ENCODE assay signal across 8 cellular contexts in genomic region chr22:29359469-29359868, GRCh38. TPM values are rescaled to one million over a fixed set of nuclear protein-coding genes. Genes with fewer than 3 reads are reported as not detected.
DNase-seq lines count a peak whose midpoint lies in the region; ATAC-seq and TF ChIP-seq lines count a peak whose summit lies in the region.

No MANE protein-coding gene starts in this region.

- TF ChIP-seq CTCF in GM13977 (IDR thresholded peaks at IDR 0.05; ENCODE audit: extremely low read depth, insufficient read depth, missing control alignments): peak; percentile 31

- DNase-seq in GM13977 (ENCODE audit: low spot score) (no peak), SJCRH30 (peak; percentile 67), fibroblast of peridontal ligament (ENCODE audit: extremely low read depth) (peak; percentile 51), trophoblast cell (peak; percentile 47 to 68), NCI-H1417 treated with DMSO at 0.1 percent for 48 hours (lab: John Stamatoyannopoulos, UW) (no peak)

- H3K36me3 ChIP-seq in SJCRH30 (peaks cover 11% of the 10 kb centered on the region), trophoblast cell (ENCODE audit: control insufficient read depth in 1 of 2, insufficient read depth in 2 of 2, low read length in 2 of 2) (peaks cover 26 to 30% of the 10 kb centered on the region in 2 experiments)

- H3K9me3 ChIP-seq in SJCRH30 (replicated peaks) (no peaks in the 10 kb centered on the region), trophoblast cell (ENCODE audit: insufficient read depth, low read depth, low read length) (peaks cover 2% of the 10 kb centered on the region)

- H3K9ac ChIP-seq in trophoblast cell (ENCODE audit: low read length): no peak overlapping the region

- H3K27ac ChIP-seq in SJCRH30 (no peak overlapping the region), trophoblast cell (ENCODE audit: low read depth, low read length) (no peak overlapping the region)

- WGBS in trophoblast cell (ENCODE audit: extremely low coverage, insufficient coverage, insufficient read length): no CpG with 5 or more reads among the region's 9 CpGs

- no peak overlapping the region for H2AK5ac ChIP-seq in trophoblast cell (ENCODE audit: low read length)

- H4K12ac ChIP-seq in trophoblast cell (ENCODE audit: low read depth, low read length): no peak overlapping the region

- no peak overlapping the region for H3K4me2 ChIP-seq in trophoblast cell (ENCODE audit: low read length)

- no peak overlapping the region for H4K8ac ChIP-seq in trophoblast cell (ENCODE audit: low read depth, low read length)

- no peak overlapping the region for H4K91ac ChIP-seq in trophoblast cell (ENCODE audit: low read depth, low read length)

- H3K27me3 ChIP-seq in SJCRH30: no peaks in the 10 kb centered on the region
- H3K27me3 ChIP-seq in trophoblast cell (ENCODE audit: insufficient read depth, low read length): no peaks in the 10 kb centered on the region

- no peak overlapping the region for H3K4me3 ChIP-seq in SJCRH30
- H3K4me3 ChIP-seq in trophoblast cell (ENCODE audit: low read depth, low read length): no peak overlapping the region

- H2AFZ ChIP-seq in trophoblast cell (ENCODE audit: insufficient read depth, low read length, poor library complexity): no peak overlapping the region

- in situ Hi-C loops in GM13977 (cut with MboI; ENCODE audit: low pct_unique_long_range_greater_than_20kb, low sequenced_read_pairs, unreplicated experiment): no loop called here

- no peak overlapping the region for H3K4ac ChIP-seq in trophoblast cell (ENCODE audit: low read depth, low read length)

- no peaks in the 10 kb centered on the region for H3K79me2 ChIP-seq in trophoblast cell (ENCODE audit: control insufficient read depth, insufficient read depth, low read length, poor library complexity)

- H3K4me1 ChIP-seq in SJCRH30 (peaks cover 12% of the 10 kb centered on the region), trophoblast cell (ENCODE audit: control insufficient read depth in 1 of 2, insufficient read depth in 2 of 2, low read length in 2 of 2) (no peaks in the 10 kb centered on the region)

- ATAC-seq in GM21528 (IDR thresholded peaks at IDR 0.05; ENCODE audit: low FRiP score, unreplicated experiment) (no peak), HG03354 (IDR thresholded peaks at IDR 0.05; ENCODE audit: poor library complexity, severe bottlenecking, unreplicated experiment) (no peak), GM21619 (IDR thresholded peaks at IDR 0.05; ENCODE audit: unreplicated experiment) (no peak)

- no peak overlapping the region for H2BK12ac ChIP-seq in trophoblast cell (ENCODE audit: low read length)

- no peak overlapping the region for H2BK120ac ChIP-seq in trophoblast cell (ENCODE audit: insufficient read depth, low read length, poor library complexity)

- H3K23ac ChIP-seq in trophoblast cell (ENCODE audit: low read length): no peak overlapping the region

- no peak overlapping the region for H3K18ac ChIP-seq in trophoblast cell (ENCODE audit: low read length)

- no peak overlapping the region for H3K14ac ChIP-seq in trophoblast cell (ENCODE audit: low read length)

- H3K79me1 ChIP-seq in trophoblast cell (ENCODE audit: low read length): no peaks in the 10 kb centered on the region

- H2BK5ac ChIP-seq in trophoblast cell (ENCODE audit: low read depth, low read length, poor library complexity): no peak overlapping the region

RNA-seq across cellular contexts. Expression of gene AP1B1, which starts 28.9 kb away (rescaled TPM):
- total RNA-seq in SJCRH30 (2014; rRNA removed; shearing (Covaris generic)): 40.5 and 41.3 TPM in 2 replicates
- 40.3 and 41.0 TPM in 2 replicates for polyA plus RNA-seq in trophoblast cell (2013)

RNA-seq across cellular contexts. Expression of gene RASL10A, which starts 44.0 kb away (rescaled TPM):
- total RNA-seq in SJCRH30 (2014; rRNA removed; shearing (Covaris generic)): 4.1 and 4.3 TPM in 2 replicates
- polyA plus RNA-seq in trophoblast cell (2013): 1.1 and 1.2 TPM in 2 replicates

RNA-seq across cellular contexts. Expression of gene GAS2L1, which starts 53.0 kb away (rescaled TPM):
- total RNA-seq in SJCRH30 (2014; rRNA removed; shearing (Covaris generic)): 5.0 and 6.4 TPM in 2 replicates
- polyA plus RNA-seq in trophoblast cell (2013): 14.6 and 14.7 TPM in 2 replicates

Comparison
In these comparisons a context has a peak if more than half of its experiments do, and no peak if none do; other contexts are left out.
1. DNase-seq: peak in SJCRH30 (2 of 2), fibroblast of peridontal ligament (single experiment) and trophoblast cell (2 of 2); none in GM13977 (single experiment) and NCI-H1417 treated with DMSO at 0.1 percent for 48 hours (single experiment).